In genomic region chr5:14706615-14707021, GRCh38 we compare ENCODE assay signal across 1 cellular context.
TF ChIP-seq lines count a peak whose summit lies in the region.

No MANE protein-coding gene starts in this region.

TF ChIP-seq in HepG2, 621 proteins besides CTCF, POLR2A, EP300 and RAD21 (continued from another document):
- TF ChIP-seq, protein P1, sequence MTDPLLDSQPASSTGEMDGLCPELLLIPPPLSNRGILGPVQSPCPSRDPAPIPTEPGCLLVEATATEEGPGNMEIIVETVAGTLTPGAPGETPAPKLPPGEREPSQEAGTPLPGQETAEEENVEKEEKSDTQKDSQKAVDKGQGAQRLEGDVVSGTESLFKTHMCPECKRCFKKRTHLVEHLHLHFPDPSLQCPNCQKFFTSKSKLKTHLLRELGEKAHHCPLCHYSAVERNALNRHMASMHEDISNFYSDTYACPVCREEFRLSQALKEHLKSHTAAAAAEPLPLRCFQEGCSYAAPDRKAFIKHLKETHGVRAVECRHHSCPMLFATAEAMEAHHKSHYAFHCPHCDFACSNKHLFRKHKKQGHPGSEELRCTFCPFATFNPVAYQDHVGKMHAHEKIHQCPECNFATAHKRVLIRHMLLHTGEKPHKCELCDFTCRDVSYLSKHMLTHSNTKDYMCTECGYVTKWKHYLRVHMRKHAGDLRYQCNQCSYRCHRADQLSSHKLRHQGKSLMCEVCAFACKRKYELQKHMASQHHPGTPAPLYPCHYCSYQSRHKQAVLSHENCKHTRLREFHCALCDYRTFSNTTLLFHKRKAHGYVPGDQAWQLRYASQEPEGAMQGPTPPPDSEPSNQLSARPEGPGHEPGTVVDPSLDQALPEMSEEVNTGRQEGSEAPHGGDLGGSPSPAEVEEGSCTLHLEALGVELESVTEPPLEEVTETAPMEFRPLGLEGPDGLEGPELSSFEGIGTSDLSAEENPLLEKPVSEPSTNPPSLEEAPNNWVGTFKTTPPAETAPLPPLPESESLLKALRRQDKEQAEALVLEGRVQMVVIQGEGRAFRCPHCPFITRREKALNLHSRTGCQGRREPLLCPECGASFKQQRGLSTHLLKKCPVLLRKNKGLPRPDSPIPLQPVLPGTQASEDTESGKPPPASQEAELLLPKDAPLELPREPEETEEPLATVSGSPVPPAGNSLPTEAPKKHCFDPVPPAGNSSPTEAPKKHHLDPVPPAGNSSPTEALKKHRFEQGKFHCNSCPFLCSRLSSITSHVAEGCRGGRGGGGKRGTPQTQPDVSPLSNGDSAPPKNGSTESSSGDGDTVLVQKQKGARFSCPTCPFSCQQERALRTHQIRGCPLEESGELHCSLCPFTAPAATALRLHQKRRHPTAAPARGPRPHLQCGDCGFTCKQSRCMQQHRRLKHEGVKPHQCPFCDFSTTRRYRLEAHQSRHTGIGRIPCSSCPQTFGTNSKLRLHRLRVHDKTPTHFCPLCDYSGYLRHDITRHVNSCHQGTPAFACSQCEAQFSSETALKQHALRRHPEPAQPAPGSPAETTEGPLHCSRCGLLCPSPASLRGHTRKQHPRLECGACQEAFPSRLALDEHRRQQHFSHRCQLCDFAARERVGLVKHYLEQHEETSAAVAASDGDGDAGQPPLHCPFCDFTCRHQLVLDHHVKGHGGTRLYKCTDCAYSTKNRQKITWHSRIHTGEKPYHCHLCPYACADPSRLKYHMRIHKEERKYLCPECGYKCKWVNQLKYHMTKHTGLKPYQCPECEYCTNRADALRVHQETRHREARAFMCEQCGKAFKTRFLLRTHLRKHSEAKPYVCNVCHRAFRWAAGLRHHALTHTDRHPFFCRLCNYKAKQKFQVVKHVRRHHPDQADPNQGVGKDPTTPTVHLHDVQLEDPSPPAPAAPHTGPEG (CRISPR knock-in tag; IDR thresholded peaks at IDR 0.05): no peak
- TF ChIP-seq, protein P2, sequence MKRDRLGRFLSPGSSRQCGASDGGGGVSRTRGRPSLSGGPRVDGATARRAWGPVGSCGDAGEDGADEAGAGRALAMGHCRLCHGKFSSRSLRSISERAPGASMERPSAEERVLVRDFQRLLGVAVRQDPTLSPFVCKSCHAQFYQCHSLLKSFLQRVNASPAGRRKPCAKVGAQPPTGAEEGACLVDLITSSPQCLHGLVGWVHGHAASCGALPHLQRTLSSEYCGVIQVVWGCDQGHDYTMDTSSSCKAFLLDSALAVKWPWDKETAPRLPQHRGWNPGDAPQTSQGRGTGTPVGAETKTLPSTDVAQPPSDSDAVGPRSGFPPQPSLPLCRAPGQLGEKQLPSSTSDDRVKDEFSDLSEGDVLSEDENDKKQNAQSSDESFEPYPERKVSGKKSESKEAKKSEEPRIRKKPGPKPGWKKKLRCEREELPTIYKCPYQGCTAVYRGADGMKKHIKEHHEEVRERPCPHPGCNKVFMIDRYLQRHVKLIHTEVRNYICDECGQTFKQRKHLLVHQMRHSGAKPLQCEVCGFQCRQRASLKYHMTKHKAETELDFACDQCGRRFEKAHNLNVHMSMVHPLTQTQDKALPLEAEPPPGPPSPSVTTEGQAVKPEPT (CRISPR knock-in tag; IDR thresholded peaks at IDR 0.05; ENCODE audit: low read depth): no peak
TF ChIP-seq in HepG2: peak in this region for 0.
